In the genomic region with DNA sequence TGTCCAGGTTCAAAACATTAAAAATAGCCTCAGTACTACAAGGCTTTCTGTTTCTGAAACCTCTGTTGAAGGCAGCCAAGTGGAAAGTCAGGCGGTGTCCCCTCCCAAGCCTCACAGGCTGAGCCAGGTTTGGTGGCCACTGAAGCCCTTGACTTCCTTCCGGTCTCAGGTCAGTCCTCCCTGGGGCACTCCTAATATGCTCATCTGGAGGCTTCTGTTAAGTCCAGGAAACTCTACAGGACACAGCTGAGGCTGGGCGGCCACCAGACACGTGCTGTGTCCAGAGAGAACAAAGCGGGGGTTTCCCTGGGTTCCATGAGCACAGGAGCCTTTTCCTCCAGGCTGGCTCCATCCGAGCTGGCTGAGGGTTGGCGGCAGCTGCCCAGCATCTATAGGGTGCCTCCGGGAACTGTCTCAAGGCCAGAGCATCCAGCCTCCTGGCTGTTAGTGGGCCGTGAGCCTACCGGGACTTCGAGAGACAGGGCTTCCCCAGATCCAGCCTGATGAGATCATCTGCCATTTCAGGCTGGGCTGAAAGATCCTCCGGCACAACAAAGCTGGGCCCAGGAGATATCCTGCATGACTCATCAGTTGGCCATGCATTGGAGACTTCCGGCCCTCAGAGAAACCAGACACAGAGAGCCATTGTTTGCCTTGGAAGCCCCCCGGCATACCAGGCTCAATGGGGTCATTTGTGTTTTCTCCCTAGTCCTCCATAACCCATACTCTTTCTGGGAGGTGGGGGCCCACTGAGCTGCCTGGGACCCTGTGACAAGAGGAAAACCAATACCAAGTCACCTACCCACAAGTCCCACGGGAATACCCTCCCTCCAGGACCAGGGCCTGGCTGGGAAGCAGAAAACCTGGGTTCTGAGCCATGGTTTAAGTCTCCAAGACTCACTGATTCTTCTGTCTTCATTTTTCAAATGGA, we compare ENCODE assay signal across 8 cellular contexts.
DNase-seq lines count a peak whose midpoint lies in the region; ATAC-seq and TF ChIP-seq lines count a peak whose summit lies in the region.

No MANE protein-coding gene starts in this region.

- intact Hi-C loops in esophagus muscularis mucosa (cut with DNase I) = no loop called here

- TF ChIP-seq EP300 in esophagus muscularis mucosa (IDR thresholded peaks at IDR 0.05) = no peak

- H3K4me3 Mint-ChIP-seq in progenitor cell of endocrine pancreas (ENCODE audit: low read depth) = no peak overlapping the region
- H3K4me3 Mint-ChIP-seq in T-helper 2 cell treated with Interferon-gamma antibody and Interleukin-4, amounts not matched to agents 5 μg/mL and 100 μg/mL, for 36 hours = no peak overlapping the region

- H3K27ac ChIP-seq in RWPE1 (peak overlapping the region; percentile 88), esophagus muscularis mucosa (replicated peaks in 1 of 4) (peak overlapping the region; percentile 77 to 84 (median 81)), muscle layer of duodenum (ENCODE audit: low read length) (peak overlapping the region; percentile 78)

- CTCF ChIA-PET in RWPE1 (lab: Yijun Ruan, JAX) = interaction anchor here (1.2 kb wide), 1 partner anchor 62 kb away, joined by 4 read pairs; no protein-coding TSS in a partner anchor

- ATAC-seq in GM18873 (IDR thresholded peaks at IDR 0.05; ENCODE audit: low FRiP score, unreplicated experiment) (peak; percentile 57), HG03045 (IDR thresholded peaks at IDR 0.05; ENCODE audit: unreplicated experiment) (peak; percentile 45)

- peaks cover 0 to 7% (median 5%) of the 10 kb centered on the region in 4 donors for H3K9me3 ChIP-seq in esophagus muscularis mucosa
- H3K9me3 ChIP-seq in muscle layer of duodenum (ENCODE audit: control insufficient read depth in 1 of 2, low read length in 2 of 2) = peaks cover 3 to 6% of the 10 kb centered on the region in 2 donors

- H3K27ac Mint-ChIP-seq in progenitor cell of endocrine pancreas = no peak overlapping the region
- H3K27ac Mint-ChIP-seq in T-helper 2 cell treated with Interferon-gamma antibody and Interleukin-4, amounts not matched to agents 5 μg/mL and 100 μg/mL, for 36 hours = no peak overlapping the region

- H3K27me3 Mint-ChIP-seq in progenitor cell of endocrine pancreas = no peaks in the 10 kb centered on the region
- no peaks in the 10 kb centered on the region for H3K27me3 Mint-ChIP-seq in T-helper 2 cell treated with Interferon-gamma antibody and Interleukin-4, amounts not matched to agents 5 μg/mL and 100 μg/mL, for 36 hours (ENCODE audit: low read depth)

- peaks cover 73 to 86% (median 78%) of the 10 kb centered on the region in 4 donors for H3K4me1 ChIP-seq in esophagus muscularis mucosa
- peaks cover 0 to 21% of the 10 kb centered on the region in 2 donors for H3K4me1 ChIP-seq in muscle layer of duodenum (ENCODE audit: control insufficient read depth in 1 of 2, insufficient read depth in 2 of 2, low read length in 2 of 2)

- H3K4me3 ChIP-seq in esophagus muscularis mucosa = no peak overlapping the region
- H3K4me3 ChIP-seq in muscle layer of duodenum (ENCODE audit: low read depth in 1 of 2, low read length in 2 of 2) = no peak overlapping the region

- DNase-seq in 8988T (peak; percentile 64), RWPE1 (ENCODE audit: low spot score) (peak; percentile 87), esophagus muscularis mucosa (ENCODE audit: extremely low spot score) (peak; percentile 96), progenitor cell of endocrine pancreas (ENCODE audit: low spot score, unreplicated experiment) (no peak)
- DNase-seq in T-helper 2 cell treated with Interferon-gamma antibody and Interleukin-4, amounts not matched to agents 5 μg/mL and 100 μg/mL, for 36 hours (ENCODE audit: low spot score) = no peak

- H3K27me3 ChIP-seq in esophagus muscularis mucosa (no peaks in the 10 kb centered on the region), muscle layer of duodenum (ENCODE audit: low read depth, low read length) (no peaks in the 10 kb centered on the region)

- peaks cover 9% of the 10 kb centered on the region for H3K4me1 Mint-ChIP-seq in progenitor cell of endocrine pancreas (ENCODE audit: low read depth)
- H3K4me1 Mint-ChIP-seq in T-helper 2 cell treated with Interferon-gamma antibody and Interleukin-4, amounts not matched to agents 5 μg/mL and 100 μg/mL, for 36 hours (ENCODE audit: low read depth) = peaks cover 24% of the 10 kb centered on the region

- POLR2A ChIA-PET in RWPE1 (lab: Yijun Ruan, JAX; ENCODE audit: low non-redundant PET) = interaction anchor here (2.2 kb wide), 1 partner anchor 132 kb away, joined by 8 read pairs; the partner anchor contains the start of gene RHOB

- no peaks in the 10 kb centered on the region for H3K9me3 Mint-ChIP-seq in progenitor cell of endocrine pancreas (ENCODE audit: low read depth)
- peaks cover 6% of the 10 kb centered on the region for H3K9me3 Mint-ChIP-seq in T-helper 2 cell treated with Interferon-gamma antibody and Interleukin-4, amounts not matched to agents 5 μg/mL and 100 μg/mL, for 36 hours

- H3K36me3 ChIP-seq in esophagus muscularis mucosa (no peaks in the 10 kb centered on the region), muscle layer of duodenum (ENCODE audit: control insufficient read depth in 1 of 2, insufficient read depth in 2 of 2, low read length in 2 of 2) (no peaks in the 10 kb centered on the region)

- TF ChIP-seq POLR2A in esophagus muscularis mucosa (IDR thresholded peaks at IDR 0.05; ENCODE audit: low read depth) = no peak

- no peak for TF ChIP-seq CTCF in RWPE1 (conservative IDR thresholded peaks at IDR 0.05; ENCODE audit: low read depth)
- TF ChIP-seq CTCF in esophagus muscularis mucosa (IDR thresholded peaks at IDR 0.05) = no peak
- TF ChIP-seq CTCF in progenitor cell of endocrine pancreas (IDR thresholded peaks at IDR 0.05; ENCODE audit: unreplicated experiment) = no peak

- H3K36me3 Mint-ChIP-seq in progenitor cell of endocrine pancreas (ENCODE audit: insufficient read depth) = no peaks in the 10 kb centered on the region
- peaks cover 10% of the 10 kb centered on the region for H3K36me3 Mint-ChIP-seq in T-helper 2 cell treated with Interferon-gamma antibody and Interleukin-4, amounts not matched to agents 5 μg/mL and 100 μg/mL, for 36 hours (ENCODE audit: low read depth)

- WGBS in esophagus muscularis mucosa = 29% methylated on average over 9 of the region's 15 CpGs

Comparison
In these comparisons a context has a peak if more than half of its experiments do, and no peak if none do; other contexts are left out.
1. DNase-seq: peak in 8988T (single experiment), RWPE1 (single experiment) and esophagus muscularis mucosa (single experiment); none in progenitor cell of endocrine pancreas (single experiment) and T-helper 2 cell treated with Interferon-gamma antibody and Interleukin-4, amounts not matched to agents 5 μg/mL and 100 μg/mL, for 36 hours (single experiment).
2. Peak in every context shown above with its lines, with median percentiles within 50 percentile points of each other: H3K27ac ChIP-seq.